Comparison of ENCODE assay signal across 16 cellular contexts in the genomic region with DNA sequence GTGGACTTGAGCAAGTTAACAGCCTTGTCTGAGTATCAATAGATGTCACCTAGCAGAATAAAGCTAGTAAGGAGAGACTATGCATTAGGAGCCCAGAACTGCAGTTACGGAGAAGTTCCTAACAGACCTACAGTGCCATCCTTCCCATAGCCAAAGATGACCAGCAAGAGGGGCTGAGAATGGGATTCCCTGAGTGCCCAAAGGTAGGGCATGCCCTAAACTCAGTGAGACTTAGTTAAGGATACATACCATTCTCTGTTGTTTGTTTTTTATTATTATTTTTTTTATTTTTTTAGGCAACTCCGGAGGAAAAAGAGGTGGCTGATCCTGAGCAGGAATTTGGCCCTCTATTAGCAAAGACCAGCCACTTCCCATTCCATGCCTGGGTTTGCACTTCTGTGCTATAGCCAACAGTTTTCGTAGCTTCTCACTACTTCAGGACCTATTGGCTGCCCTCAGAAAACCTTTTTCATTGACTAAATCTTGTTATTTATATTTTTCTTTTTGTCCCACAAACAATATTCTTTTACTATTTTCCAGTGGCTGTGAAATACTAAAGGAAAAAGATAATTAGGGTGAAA. TPM values are rescaled to one million over a fixed set of nuclear protein-coding genes. Genes with fewer than 3 reads are reported as not detected.
A peak's percentile ranks its signal among the peaks of the same experiment; 100 is the strongest.
DNase-seq lines count a peak whose midpoint lies in the region; ATAC-seq and TF ChIP-seq lines count a peak whose summit lies in the region.
"Had no signal": no experiment of that assay in that cellular context is flagged by ENCODE, and none has a peak within 500 bp of the region (broad histone marks: within the 10 kb centered on the region; RNA-seq: fewer than 3 reads in every experiment).

No MANE protein-coding gene starts in this region.

- H3K36me3 ChIP-seq in HUES48 (ENCODE audit: control insufficient read depth, insufficient read depth, low read length) (peaks cover 18% of the 10 kb centered on the region; the same call in 1 of the 2 replicates), body of pancreas (replicated peaks in 1 of 2; ENCODE audit: insufficient read depth in 1 of 2, low read depth in 2 of 2) (no peaks in the 10 kb centered on the region), mesenchymal stem cell (ENCODE audit: control insufficient read depth in 1 of 2, insufficient read depth in 2 of 2, low read depth in 1 of 2, low read length in 2 of 2) (peaks cover 0 to 7% of the 10 kb centered on the region in 2 experiments), suprapubic skin (no peaks in the 10 kb centered on the region)
- H3K36me3 ChIP-seq: BE2C, thyroid gland had no signal

- no peak for TF ChIP-seq EP300 in suprapubic skin (IDR thresholded peaks at IDR 0.05)

- H3K4me3 ChIP-seq in HUES48 (ENCODE audit: low read depth, low read length) = no peak overlapping the region
- H3K4me3 ChIP-seq in body of pancreas = no peak overlapping the region
- no peak overlapping the region for H3K4me3 ChIP-seq in mesenchymal stem cell (ENCODE audit: insufficient read depth in 1 of 2, low read depth in 1 of 2, low read length in 2 of 2)
- H3K4me3 ChIP-seq in suprapubic skin = no peak overlapping the region
- H3K4me3 ChIP-seq: GM12878, lung, thyroid gland had no signal

- H3K27ac ChIP-seq in HUES48 (ENCODE audit: low read depth, low read length) (peak overlapping the region; percentile 48), body of pancreas (peak overlapping the region; percentile 33 to 90 (median 73)), mesenchymal stem cell (ENCODE audit: low read length, poor library complexity, severe bottlenecking) (peak overlapping the region; percentile 84), suprapubic skin (peak overlapping the region; percentile 78)
- H3K27ac ChIP-seq: KMS-11 had no signal

- H3K14ac ChIP-seq in mesenchymal stem cell (ENCODE audit: low read length in 2 of 2) = no peak overlapping the region

- no peak overlapping the region for H2BK5ac ChIP-seq in mesenchymal stem cell (ENCODE audit: low read depth, low read length, poor library complexity, severe bottlenecking)

- H2BK15ac ChIP-seq in mesenchymal stem cell (ENCODE audit: low read depth, poor library complexity, severe bottlenecking) = no peak overlapping the region

- H3K79me1 ChIP-seq in mesenchymal stem cell (replicated peaks; ENCODE audit: low read length, poor library complexity, severe bottlenecking) = peaks cover 6% of the 10 kb centered on the region

- H4K8ac ChIP-seq in mesenchymal stem cell (ENCODE audit: low read length) = no peak overlapping the region

- H3K27me3 ChIP-seq in HUES48 (ENCODE audit: control insufficient read depth, insufficient read depth, low read length) (no peaks in the 10 kb centered on the region), body of pancreas (no peaks in the 10 kb centered on the region), mesenchymal stem cell (ENCODE audit: control insufficient read depth in 1 of 2, insufficient read depth in 1 of 2, low read length in 2 of 2) (no peaks in the 10 kb centered on the region), suprapubic skin (no peaks in the 10 kb centered on the region)
- H3K27me3 ChIP-seq: BE2C, thyroid gland had no signal

- H3K9me3 ChIP-seq in HUES48 (ENCODE audit: control insufficient read depth, insufficient read depth, low read length) (no peaks in the 10 kb centered on the region), body of pancreas (no peaks in the 10 kb centered on the region), mesenchymal stem cell (ENCODE audit: control insufficient read depth, low read length) (no peaks in the 10 kb centered on the region), suprapubic skin (no peaks in the 10 kb centered on the region)
- H3K9me3 ChIP-seq: BE2C, thyroid gland had no signal

- TF ChIP-seq CTCF in body of pancreas (IDR thresholded peaks at IDR 0.05) (no peak), suprapubic skin (IDR thresholded peaks at IDR 0.05) (no peak)

- H2BK120ac ChIP-seq in mesenchymal stem cell (ENCODE audit: low read depth, low read length) = no peak overlapping the region

- H3K4me2 ChIP-seq in mesenchymal stem cell (ENCODE audit: low read length, poor library complexity, severe bottlenecking) = peak overlapping the region; percentile 51
- H3K4me2 ChIP-seq: KMS-11 had no signal

- H2BK12ac ChIP-seq in mesenchymal stem cell (ENCODE audit: low read length in 2 of 2) = no peak overlapping the region

- H3K4me1 ChIP-seq in HUES48 (ENCODE audit: control insufficient read depth, insufficient read depth, low read length) (peaks cover 62% of the 10 kb centered on the region), body of pancreas (peaks cover 80% of the 10 kb centered on the region), mesenchymal stem cell (ENCODE audit: control insufficient read depth, insufficient read depth, low read depth, low read length) (peaks cover 9% of the 10 kb centered on the region), suprapubic skin (peaks cover 71% of the 10 kb centered on the region)
- H3K4me1 ChIP-seq: BE2C had no signal

- H3K4ac ChIP-seq in mesenchymal stem cell (ENCODE audit: low read depth in 1 of 2, low read length in 2 of 2) = no peak overlapping the region

- WGBS in body of pancreas, 2 donors = 30 to 40% methylated on average over 3 of the region's 3 CpGs
- 95% methylated on average over 2 of the region's 3 CpGs for WGBS in mesenchymal stem cell
- WGBS in suprapubic skin = 71% methylated on average over 3 of the region's 3 CpGs

- no peak overlapping the region for H2AFZ ChIP-seq in mesenchymal stem cell (ENCODE audit: low read depth, low read length)

- ATAC-seq in body of pancreas = no peak
- ATAC-seq: GM12878 had no signal

- no peak overlapping the region for H4K91ac ChIP-seq in mesenchymal stem cell (ENCODE audit: low read length)

- no peak overlapping the region for H3K18ac ChIP-seq in mesenchymal stem cell (ENCODE audit: low read depth in 1 of 2, low read length in 2 of 2)

- DNase-seq in body of pancreas = no peak
- no peak for DNase-seq in mesenchymal stem cell
- no peak for DNase-seq in suprapubic skin (ENCODE audit: low spot score in 2 of 2)
- DNase-seq in GDM1 (lab: John Stamatoyannopoulos, UW) = no peak
- DNase-seq in NAMALWA (ENCODE audit: low spot score) = no peak
- no peak for DNase-seq in nucleus accumbens (lab: John Stamatoyannopoulos, UW)
- DNase-seq: activated CD4-positive, alpha-beta T cell treated with anti-CD3 and anti-CD28 coated beads for 48 hours; activated CD8-positive, alpha-beta memory T cell treated with anti-CD3 and anti-CD28 coated beads, Interleukin-2, amount 50 U/mL, for 48 hours; BE2C; NCI-H1105 treated with DMSO at 0.1 percent for 48 hours; stimulated activated CD4-positive, alpha-beta T cell treated with anti-CD3 and anti-CD28 coated beads, Interleukin-2, amount 100 ng/mL, for 48 hours had no signal

- TF ChIP-seq POLR2A in body of pancreas (IDR thresholded peaks at IDR 0.05) (no peak), suprapubic skin (IDR thresholded peaks at IDR 0.05) (no peak)

- H2AK5ac ChIP-seq in mesenchymal stem cell (ENCODE audit: low read length, severe bottlenecking) = peak overlapping the region; percentile 88

- intact Hi-C loops in body of pancreas (cut with DNase I) = no loop called here

- H3K23ac ChIP-seq in mesenchymal stem cell (ENCODE audit: low read length in 2 of 2) = no peak overlapping the region

- H3K9ac ChIP-seq in HUES48 (ENCODE audit: low read depth, low read length) (no peak overlapping the region), mesenchymal stem cell (ENCODE audit: low read length) (no peak overlapping the region)
- H3K9ac ChIP-seq: KMS-11 had no signal

RNA-seq across cellular contexts. Expression of a gene that starts 33.3 kb away (rescaled TPM):
- total RNA-seq in body of pancreas (1 to 10 TPM; 3.6 to 5.9 TPM), suprapubic skin (1 to 10 TPM; 3.2 to 8.0 (median 4.0) TPM)
- polyA plus RNA-seq in mesenchymal stem cell (2013, experiment 1 of 2) = 10.2 TPM
- 11.4 TPM for polyA plus RNA-seq in mesenchymal stem cell (2013, experiment 2 of 2)
